20 cellular contexts compared by ENCODE assay signal in the genomic region with DNA sequence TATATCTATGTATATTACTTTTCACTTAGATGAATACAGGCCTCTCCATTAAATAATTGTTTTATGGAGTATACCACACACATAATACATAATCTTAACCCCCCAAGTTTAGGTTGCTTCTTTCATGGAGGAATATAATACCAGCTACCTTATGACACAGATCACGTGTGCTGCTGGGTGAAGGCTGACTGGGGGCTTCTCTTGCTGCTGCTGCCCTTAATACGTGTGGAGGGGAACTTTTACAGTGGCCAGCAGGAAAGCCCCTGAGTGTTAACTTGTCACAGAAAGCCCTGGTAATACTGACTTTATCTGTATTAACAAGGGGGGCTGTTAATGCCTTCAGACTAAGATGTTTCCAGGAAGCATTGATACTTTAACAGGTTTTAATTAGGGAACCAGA.
"Had no signal": no experiment of that assay in that cellular context is flagged by ENCODE, and none has a peak within 500 bp of the region (broad histone marks: within the 10 kb centered on the region; RNA-seq: fewer than 3 reads in every experiment).

No MANE protein-coding gene starts in this region.

- H3K4me1 ChIP-seq: lower lobe of right lung, psoas muscle, suprapubic skin, transverse colon had no signal

- H3K36me3 Mint-ChIP-seq: activated naive CD8-positive, alpha-beta T cell treated with anti-CD3 and anti-CD28 coated beads for 36 hours; naive thymus-derived CD8-positive, alpha-beta T cell had no signal

- H3K9me3 Mint-ChIP-seq: activated naive CD8-positive, alpha-beta T cell treated with anti-CD3 and anti-CD28 coated beads for 36 hours had no signal

- H3K27me3 Mint-ChIP-seq: activated naive CD8-positive, alpha-beta T cell treated with anti-CD3 and anti-CD28 coated beads for 36 hours had no signal

- H3K36me3 ChIP-seq: neutrophil, ovary, suprapubic skin, transverse colon had no signal

- H3K4me1 Mint-ChIP-seq: activated CD4-positive, alpha-beta T cell treated with anti-CD3 and anti-CD28 coated beads, Interleukin-2, amount 10 ng/mL, durations not matched to agents 7 days and 5 days; activated naive CD8-positive, alpha-beta T cell treated with anti-CD3 and anti-CD28 coated beads for 36 hours; naive thymus-derived CD8-positive, alpha-beta T cell had no signal

- H3K4me3 ChIP-seq: lower lobe of right lung, ovary, psoas muscle, stomach, suprapubic skin, transverse colon had no signal

- H3K27ac Mint-ChIP-seq: activated CD4-positive, alpha-beta T cell treated with anti-CD3 and anti-CD28 coated beads, Interleukin-2, amount 10 ng/mL, durations not matched to agents 7 days and 5 days; activated naive CD8-positive, alpha-beta T cell treated with anti-CD3 and anti-CD28 coated beads for 36 hours; activated T-cell treated with anti-CD3 and anti-CD28 coated beads, Interleukin-2, amount 50 U/mL, for 24 hours; naive thymus-derived CD8-positive, alpha-beta T cell had no signal

- H3K9me3 ChIP-seq: lower lobe of right lung, neutrophil, ovary, psoas muscle, stomach, suprapubic skin, transverse colon had no signal

- H3K27me3 ChIP-seq: neutrophil, ovary, stomach, suprapubic skin, transverse colon had no signal

- H3K4me3 Mint-ChIP-seq: activated CD4-positive, alpha-beta T cell treated with anti-CD3 and anti-CD28 coated beads, Interleukin-2, amount 10 ng/mL, durations not matched to agents 7 days and 5 days; activated naive CD8-positive, alpha-beta T cell treated with anti-CD3 and anti-CD28 coated beads for 36 hours; activated T-cell treated with anti-CD3 and anti-CD28 coated beads, Interleukin-2, amount 50 U/mL, for 24 hours; naive thymus-derived CD8-positive, alpha-beta T cell had no signal

- ATAC-seq: left lobe of liver; lower lobe of right lung; naive thymus-derived CD8-positive, alpha-beta T cell; psoas muscle had no signal

- DNase-seq: activated CD4-positive, alpha-beta T cell treated with anti-CD3 and anti-CD28 coated beads, Interleukin-2, amount 10 ng/mL, durations not matched to agents 7 days and 5 days; activated CD4-positive, CD25-positive, alpha-beta regulatory T cell treated with anti-CD3 and anti-CD28 coated beads, Interleukin-2, amount 50 U/mL, for 72 hours; activated CD8-positive, alpha-beta memory T cell treated with anti-CD3 and anti-CD28 coated beads, Interleukin-2, amount 50 U/mL, for 4 hours; activated naive CD4-positive, alpha-beta T cell treated with Interleukin-2 at 50 U/mL for 16 hours; activated naive CD8-positive, alpha-beta T cell treated with anti-CD3 and anti-CD28 coated beads for 36 hours; activated T-cell treated with anti-CD3 and anti-CD28 coated beads, Interleukin-2, amount 50 U/mL, for 24 hours; erythroblast; kidney; lower lobe of right lung; naive thymus-derived CD8-positive, alpha-beta T cell; ovary; psoas muscle; right cardiac atrium; stimulated activated CD4-positive, alpha-beta T cell treated with anti-CD3 and anti-CD28 coated beads, Interleukin-1b, Interleukin-23, amount 100 ng/mL, for 48 hours; stomach; transverse colon had no signal

- H3K27ac ChIP-seq: lower lobe of right lung, neutrophil, ovary, psoas muscle, stomach, suprapubic skin, transverse colon, VCaP had no signal
